ENCODE assay signal across 8 cellular contexts in genomic region chr3:184241447-184242296, GRCh38. TPM values are rescaled to one million over a fixed set of nuclear protein-coding genes. Genes with fewer than 3 reads are reported as not detected.
DNase-seq lines count a peak whose midpoint lies in the region; ATAC-seq, FAIRE-seq and TF ChIP-seq lines count a peak whose summit lies in the region.

No MANE protein-coding gene starts in this region.

- peak; percentile 53 for DNase-seq in NCI-H748 (lab: John Stamatoyannopoulos, UW; ENCODE audit: unreplicated experiment)
- no peak for DNase-seq in NCI-H748 treated with DMSO at 0.1 percent for 48 hours (lab: John Stamatoyannopoulos, UW)
- peak; percentile 70 for DNase-seq in NCI-H526 treated with DMSO at 0.1 percent for 48 hours (lab: John Stamatoyannopoulos, UW)
- DNase-seq in fibroblast of the aortic adventitia (ENCODE audit: low read depth) = peak; percentile 36
- DNase-seq in small intestine = peak; percentile 75
- DNase-seq in C1 segment of cervical spinal cord (lab: John Stamatoyannopoulos, UW) = no peak
- DNase-seq in urothelium cell line (ENCODE audit: low spot score) = no peak

- no peak for FAIRE-seq in small intestine (lab: Jason Lieb, UNC)
- no peak for FAIRE-seq in urothelium cell line (lab: Jason Lieb, UNC)

- peak overlapping the region in 1 of 2 donors; percentile 5 for H3K27ac ChIP-seq in small intestine (ENCODE audit: low read depth in 1 of 2, low read length in 1 of 2)

- 9 to 41% (median 27%) methylated on average over 38 to 46 of the region's 46 CpGs for WGBS in small intestine, 3 donors

- H3K9me3 ChIP-seq in small intestine (ENCODE audit: control insufficient read depth, low read depth) = no peaks in the 10 kb centered on the region

- no peaks in the 10 kb centered on the region for H3K4me1 ChIP-seq in small intestine (ENCODE audit: control insufficient read depth in 2 of 2, insufficient read depth in 1 of 2, low read depth in 1 of 2, low read length in 1 of 2)

- no peak overlapping the region for H3K4me3 ChIP-seq in fibroblast of the aortic adventitia (ENCODE audit: low read depth, low read length)
- peak overlapping the region in 1 of 2 donors; percentile 25 for H3K4me3 ChIP-seq in small intestine (ENCODE audit: low read depth in 1 of 2, low read length in 2 of 2)

- TF ChIP-seq CTCF in fibroblast of the aortic adventitia (IDR thresholded peaks at IDR 0.05; ENCODE audit: insufficient read depth, low read length) = peak; percentile 68

- ATAC-seq in GM21619 (IDR thresholded peaks at IDR 0.05; ENCODE audit: unreplicated experiment) = no peak

- H3K27me3 ChIP-seq in small intestine (ENCODE audit: control insufficient read depth in 2 of 2, insufficient read depth in 2 of 2, low read length in 2 of 2) = no peaks in the 10 kb centered on the region

- H3K36me3 ChIP-seq in small intestine (ENCODE audit: control insufficient read depth in 2 of 2, insufficient read depth in 2 of 2, low read length in 2 of 2) = peaks cover 9 to 17% of the 10 kb centered on the region in 2 donors

RNA-seq across cellular contexts. Expression of gene ALG3, which starts 7.1 kb away (rescaled TPM):
- total RNA-seq in fibroblast of the aortic adventitia (ENCODE audit: low replicate concordance) = 12.2 and 34.0 TPM in 2 replicates
- polyA plus RNA-seq in small intestine = 10 to 100 TPM; 13.0 to 48.4 (median 16.2) TPM

RNA-seq across cellular contexts. Expression of gene EEF1AKMT4, which starts 7.8 kb away (rescaled TPM):
- 1.6 and 2.5 TPM in 2 replicates for total RNA-seq in fibroblast of the aortic adventitia (ENCODE audit: low replicate concordance)
- polyA plus RNA-seq in small intestine = 1 to 10 TPM; 8.1 to 9.7 (median 8.1) TPM

RNA-seq across cellular contexts. Expression of gene VWA5B2, which starts 12.3 kb away (rescaled TPM):
- total RNA-seq in fibroblast of the aortic adventitia (ENCODE audit: low replicate concordance) = 0.72 TPM in 1 of 2 replicates, not detected in the other
- 1 to 10 TPM; 1.4 to 3.2 (median 1.8) TPM for polyA plus RNA-seq in small intestine

RNA-seq across cellular contexts. Expression of gene CAMK2N2, which starts 19.7 kb away (rescaled TPM):
- 0.09 and 0.41 TPM in 2 replicates for total RNA-seq in fibroblast of the aortic adventitia (ENCODE audit: low replicate concordance)
- under 1 TPM in 1 of 3 donors, not detected in 2; 0.72 TPM for polyA plus RNA-seq in small intestine

RNA-seq across cellular contexts. Expression of gene ECE2, which starts 34.1 kb away (rescaled TPM):
- not detected in 2 replicates for total RNA-seq in fibroblast of the aortic adventitia (ENCODE audit: low replicate concordance)
- polyA plus RNA-seq in small intestine = 1 to 10 TPM in 1 of 3 donors, not detected in 2; 2.1 TPM

Comparison
In these comparisons a context has a peak if more than half of its experiments do, and no peak if none do; other contexts are left out.
1. DNase-seq: peak in NCI-H748 (single experiment), NCI-H526 treated with DMSO at 0.1 percent for 48 hours (single experiment), fibroblast of the aortic adventitia (single experiment) and small intestine (single experiment); none in NCI-H748 treated with DMSO at 0.1 percent for 48 hours (single experiment), C1 segment of cervical spinal cord (0 of 14) and urothelium cell line (single experiment).